In genomic region chr19:55261671-55262126, GRCh38 we compare ENCODE assay signal across 2 cellular contexts.
TF ChIP-seq lines count a peak whose summit lies in the region.

No MANE protein-coding gene starts in this region.

TF ChIP-seq in HEK293, 187 proteins besides CTCF, POLR2A, EP300 and RAD21:
- TF ChIP-seq ZNF544 (tag by site-specific recombination; IDR thresholded peaks at IDR 0.05) (no peak), YY2 (tag by site-specific recombination; IDR thresholded peaks at IDR 0.05) (peak; percentile 25; the same call in 1 of the 2 replicates), ZNF658 (tag by site-specific recombination; IDR thresholded peaks at IDR 0.05) (no peak), ZNF341 (tag by site-specific recombination; IDR thresholded peaks at IDR 0.05; ENCODE audit: low read depth) (no peak), ZNF302 (tag by site-specific recombination; IDR thresholded peaks at IDR 0.05; ENCODE audit: low read depth) (no peak), ZNF792 (tag by site-specific recombination; IDR thresholded peaks at IDR 0.05) (no peak), ZNF335 (tag by site-specific recombination; conservative IDR thresholded peaks at IDR 0.05) (no peak)

TF ChIP-seq in GM12878, 131 proteins besides CTCF, POLR2A, EP300 and RAD21:
- TF ChIP-seq PKNOX1 (IDR thresholded peaks at IDR 0.05) (no peak), YY1 (IDR thresholded peaks at IDR 0.05; ENCODE audit: low read depth, low read length) (0 out of 2 replicates have a peak, but pooled peaks have one; percentile 41), CEBPB (IDR thresholded peaks at IDR 0.05; ENCODE audit: borderline replicate concordance in 1 of 2, low read depth in 2 of 2, low read length in 2 of 2) (no peak), RBBP5 (conservative IDR thresholded peaks at IDR 0.05) (no peak)
